ENCODE assay signal across 8 cellular contexts in the genomic region with DNA sequence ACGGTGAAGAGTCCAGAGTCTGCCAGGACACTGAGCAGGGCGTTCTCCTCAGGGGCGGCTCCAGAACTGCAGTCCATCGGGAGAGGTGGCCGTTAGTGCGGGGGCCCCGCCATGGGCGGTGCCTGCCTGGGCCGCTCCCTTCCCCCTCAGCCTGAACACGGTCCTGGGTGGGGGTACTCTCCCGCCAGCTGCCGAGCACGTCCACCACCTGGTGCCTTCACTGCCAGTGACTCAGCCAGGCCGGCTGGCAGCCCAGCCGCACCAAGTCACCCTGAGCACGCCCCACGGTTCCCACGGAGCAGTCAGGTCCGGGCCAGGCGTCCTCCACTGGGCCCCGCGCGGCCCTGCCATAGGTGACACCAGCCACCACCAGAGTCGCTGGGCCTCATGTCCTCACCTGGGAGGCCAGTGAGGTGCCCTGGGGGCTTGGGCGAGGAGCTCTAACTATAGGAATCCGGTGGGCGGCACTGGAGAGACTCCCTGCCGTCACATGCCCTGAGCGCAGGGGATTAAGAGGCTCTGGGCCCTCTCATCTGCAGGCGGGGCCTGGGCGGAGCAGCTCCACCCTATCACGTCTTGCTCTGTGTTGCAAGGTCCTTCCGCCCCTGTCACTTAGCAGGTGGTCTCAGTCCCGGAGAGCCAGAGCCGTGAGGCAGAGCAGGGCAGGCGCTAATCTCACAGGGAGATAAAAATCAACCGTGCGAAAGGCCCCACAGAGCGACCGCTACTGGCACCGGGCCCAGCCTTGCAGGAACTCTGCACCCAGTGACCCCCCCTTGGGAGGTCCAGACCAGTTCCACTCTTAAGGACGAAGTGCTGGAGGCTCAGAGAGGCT. TPM values are rescaled to one million over a fixed set of nuclear protein-coding genes. Genes with fewer than 3 reads are reported as not detected.
DNase-seq lines count a peak whose midpoint lies in the region; ATAC-seq, FAIRE-seq and TF ChIP-seq lines count a peak whose summit lies in the region.

No MANE protein-coding gene starts in this region.

- no peaks in the 10 kb centered on the region for H3K36me3 Mint-ChIP-seq in activated naive CD8-positive, alpha-beta T cell treated with anti-CD3 and anti-CD28 coated beads for 36 hours

- no peaks in the 10 kb centered on the region for H3K27me3 Mint-ChIP-seq in activated naive CD8-positive, alpha-beta T cell treated with anti-CD3 and anti-CD28 coated beads for 36 hours

- no peak for DNase-seq in GM12891 (ENCODE audit: insufficient read length, low spot score)
- DNase-seq in MV-4-11 (lab: John Stamatoyannopoulos, UW): peak; percentile 87
- peak; percentile 65 for DNase-seq in activated naive CD8-positive, alpha-beta T cell treated with anti-CD3 and anti-CD28 coated beads for 36 hours
- DNase-seq in iris pigment epithelial cell (ENCODE audit: low read depth): peak; percentile 91
- DNase-seq in stimulated activated naive CD8-positive, alpha-beta T cell treated with anti-CD3 and anti-CD28 coated beads, Interleukin-15, Interleukin-2, amounts not matched to agents 100 U/mL and 50 U/mL, for 24 hours: peak; percentile 52
- no peak for DNase-seq in NCI-H1092 treated with DMSO at 0.1 percent for 48 hours (lab: John Stamatoyannopoulos, UW)

- peaks cover 29% of the 10 kb centered on the region for H3K4me1 Mint-ChIP-seq in activated naive CD8-positive, alpha-beta T cell treated with anti-CD3 and anti-CD28 coated beads for 36 hours

- ATAC-seq in stimulated activated naive CD8-positive, alpha-beta T cell treated with anti-CD3 and anti-CD28 coated beads, Interleukin-15, Interleukin-2, amounts not matched to agents 100 U/mL and 50 U/mL, for 24 hours: peak; percentile 55
- no peak for ATAC-seq in GM19395 (IDR thresholded peaks at IDR 0.05; ENCODE audit: unreplicated experiment)
- ATAC-seq in GM18498 (IDR thresholded peaks at IDR 0.05; ENCODE audit: unreplicated experiment): no peak

- TF ChIP-seq POLR2A in GM12891 (IDR thresholded peaks at IDR 0.05; ENCODE audit: low read depth, low read length): no peak

- H3K4me3 Mint-ChIP-seq in activated naive CD8-positive, alpha-beta T cell treated with anti-CD3 and anti-CD28 coated beads for 36 hours: peak overlapping the region; percentile 25

- H3K27ac Mint-ChIP-seq in activated naive CD8-positive, alpha-beta T cell treated with anti-CD3 and anti-CD28 coated beads for 36 hours: peak overlapping the region; percentile 48

- peak; percentile 20 for FAIRE-seq in GM12891 (lab: Jason Lieb, UNC)

- H3K9me3 Mint-ChIP-seq in activated naive CD8-positive, alpha-beta T cell treated with anti-CD3 and anti-CD28 coated beads for 36 hours: no peaks in the 10 kb centered on the region

TF ChIP-seq in GM12891, 5 proteins besides CTCF, POLR2A, EP300 and RAD21:
- TF ChIP-seq TAF1 (IDR thresholded peaks at IDR 0.05; ENCODE audit: low read depth, low read length) (no peak), PAX5 (IDR thresholded peaks at IDR 0.05; ENCODE audit: insufficient read depth, low read length, severe bottlenecking) (no peak), POLR2AphosphoS5 (IDR thresholded peaks at IDR 0.05; ENCODE audit: low read depth, low read length) (no peak), POU2F2 (IDR thresholded peaks at IDR 0.05; ENCODE audit: low read depth, low read length) (no peak), SPI1 (IDR thresholded peaks at IDR 0.05; ENCODE audit: low read depth, low read length) (no peak)

RNA-seq across cellular contexts. Expression of a gene that starts 14.3 kb away (rescaled TPM):
- polyA plus RNA-seq in GM12891 (2012; ENCODE audit: low read depth, missing spikeins): 67.7 TPM
- total RNA-seq in activated naive CD8-positive, alpha-beta T cell treated with anti-CD3 and anti-CD28 coated beads for 36 hours: 10 to 100 TPM; 86.7 to 87.0 TPM

RNA-seq across cellular contexts. Expression of a gene that starts 32.9 kb away (rescaled TPM):
- 29.8 TPM for polyA plus RNA-seq in GM12891 (2012; ENCODE audit: low read depth, missing spikeins)
- total RNA-seq in activated naive CD8-positive, alpha-beta T cell treated with anti-CD3 and anti-CD28 coated beads for 36 hours: 100 to 1,000 TPM; 156 to 158 TPM

RNA-seq across cellular contexts. Expression of a gene that starts 41.1 kb away (rescaled TPM):
- polyA plus RNA-seq in GM12891 (2012; ENCODE audit: low read depth, missing spikeins): 182 TPM
- total RNA-seq in activated naive CD8-positive, alpha-beta T cell treated with anti-CD3 and anti-CD28 coated beads for 36 hours: 100 to 1,000 TPM; 241 to 272 TPM

Comparison
In these comparisons a context has a peak if more than half of its experiments do, and no peak if none do; other contexts are left out.
1. DNase-seq: peak in MV-4-11 (single experiment), activated naive CD8-positive, alpha-beta T cell treated with anti-CD3 and anti-CD28 coated beads for 36 hours (single experiment), iris pigment epithelial cell (single experiment) and stimulated activated naive CD8-positive, alpha-beta T cell treated with anti-CD3 and anti-CD28 coated beads, Interleukin-15, Interleukin-2, amounts not matched to agents 100 U/mL and 50 U/mL, for 24 hours (single experiment); none in GM12891 (single experiment) and NCI-H1092 treated with DMSO at 0.1 percent for 48 hours (single experiment).